Comparison of ENCODE assay signal across 1 cellular context in genomic region chr16:85177448-85177846, GRCh38.
TF ChIP-seq lines count a peak whose summit lies in the region.

No MANE protein-coding gene starts in this region.

TF ChIP-seq in IMR-90, 13 proteins besides CTCF, POLR2A, EP300 and RAD21 (continued from another document):
- TF ChIP-seq ELK1 (IDR thresholded peaks at IDR 0.05; ENCODE audit: borderline replicate concordance, low read depth, low read length) (no peak), BHLHE40 (IDR thresholded peaks at IDR 0.05; ENCODE audit: low read depth, low read length) (no peak), CHD1 (IDR thresholded peaks at IDR 0.05; ENCODE audit: low read depth, low read length) (no peak), MAZ (IDR thresholded peaks at IDR 0.05; ENCODE audit: borderline replicate concordance, low read depth, low read length) (no peak), RFX5 (IDR thresholded peaks at IDR 0.05; ENCODE audit: low read depth, low read length) (no peak), MAFK (IDR thresholded peaks at IDR 0.05; ENCODE audit: low read depth, low read length) (no peak), USF2 (IDR thresholded peaks at IDR 0.05; ENCODE audit: low read depth, low read length) (no peak), NFE2L2 (IDR thresholded peaks at IDR 0.05; ENCODE audit: low read depth, low read length) (no peak), MXI1 (IDR thresholded peaks at IDR 0.05; ENCODE audit: borderline replicate concordance, low read depth, low read length) (no peak), FOS (IDR thresholded peaks at IDR 0.05; ENCODE audit: low read depth, low read length) (no peak)
